ENCODE assay signal across 8 cellular contexts in the genomic region with DNA sequence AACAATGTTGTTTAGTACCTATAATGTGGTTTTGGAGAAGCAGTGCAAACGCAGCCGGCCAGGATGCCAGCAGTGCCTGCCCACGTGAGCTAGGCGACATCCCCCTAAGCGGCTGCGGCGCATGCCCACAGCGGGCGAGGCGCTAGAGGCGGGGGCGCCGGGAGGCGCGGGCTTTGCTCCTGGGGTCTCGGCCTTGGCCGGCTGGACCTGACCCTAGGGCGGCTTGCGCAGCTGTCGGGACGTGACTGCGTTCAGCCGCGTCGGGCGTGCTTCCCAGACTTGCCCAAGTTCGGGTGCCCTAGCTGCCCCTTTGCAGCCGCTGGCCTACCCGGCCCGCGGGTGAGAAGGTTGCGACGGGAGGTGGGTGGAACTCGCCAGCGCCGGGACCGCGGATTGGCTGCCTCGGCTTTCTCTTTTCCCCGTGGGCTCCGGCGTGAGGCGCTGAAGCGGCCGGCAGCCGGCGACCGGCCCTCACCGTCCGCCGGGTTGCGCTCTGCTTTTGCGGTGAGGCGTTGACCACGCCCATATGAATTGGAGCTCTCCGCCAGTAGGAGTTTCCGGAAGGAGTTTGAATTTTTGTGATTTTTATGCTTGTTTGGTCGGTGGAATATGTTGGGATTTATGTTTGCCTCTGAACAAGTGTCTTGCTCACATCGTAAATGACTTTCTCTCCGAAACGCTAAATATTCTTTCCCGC. TPM values are rescaled to one million over a fixed set of nuclear protein-coding genes. Genes with fewer than 3 reads are reported as not detected.
DNase-seq lines count a peak whose midpoint lies in the region; ATAC-seq and TF ChIP-seq lines count a peak whose summit lies in the region.

A gene (plus strand): TSS at position 122 of the 697 bp plus-strand sequence. CDS start 599 bp downstream, outside the sequence.

- H3K27ac ChIP-seq in foreskin keratinocyte = peak within 1 kb of the TSS; percentile 70
- peak within 1 kb of the TSS; percentile 80 for H3K27ac ChIP-seq in subcutaneous abdominal adipose tissue (ENCODE audit: low read depth, low read length)

- H3K4me1 ChIP-seq in HAP-1 = peaks cover 11% of the 10 kb centered on the region; the same call in 1 of the 2 replicates
- H3K4me1 ChIP-seq in foreskin keratinocyte = peaks cover 21% of the 10 kb centered on the region
- H3K4me1 ChIP-seq in neuron (ENCODE audit: insufficient read depth, low read length) = peaks cover 16% of the 10 kb centered on the region
- H3K4me1 ChIP-seq in subcutaneous abdominal adipose tissue (ENCODE audit: control insufficient read depth in 5 of 5, insufficient read depth in 5 of 5, low read length in 5 of 5) = peaks cover 0 to 33% (median 28%) of the 10 kb centered on the region in 5 donors

- in situ Hi-C loops in HAP-1 (cut with MboI; ENCODE audit: low sequenced_read_pairs) = no loop called here

- H2AFZ ChIP-seq in neuron (ENCODE audit: low read depth, low read length) = peak within 1 kb of the TSS; percentile 82

- peak; percentile 90 for ATAC-seq in foreskin keratinocyte

- peak within 1 kb of the TSS; percentile 60 to 89 (median 85) for H3K9ac ChIP-seq in subcutaneous abdominal adipose tissue (ENCODE audit: low read length in 5 of 5)

- peak; percentile 84 for TF ChIP-seq CTCF in foreskin keratinocyte (conservative IDR thresholded peaks at IDR 0.05)

- no peaks in the 10 kb centered on the region for H3K27me3 ChIP-seq in HAP-1 (ENCODE audit: low read depth)
- H3K27me3 ChIP-seq in MG63 = no peaks in the 10 kb centered on the region
- H3K27me3 ChIP-seq in foreskin keratinocyte = no peaks in the 10 kb centered on the region
- no peaks in the 10 kb centered on the region for H3K27me3 ChIP-seq in neuron (ENCODE audit: insufficient read depth, low read length)
- H3K27me3 ChIP-seq in subcutaneous abdominal adipose tissue (ENCODE audit: control insufficient read depth in 5 of 5, insufficient read depth in 4 of 5, low read length in 5 of 5) = no peaks in the 10 kb centered on the region

- H3K9me3 ChIP-seq in HAP-1 (no peaks in the 10 kb centered on the region), MG63 (no peaks in the 10 kb centered on the region), neuron (ENCODE audit: low read length) (no peaks in the 10 kb centered on the region), subcutaneous abdominal adipose tissue (ENCODE audit: control insufficient read depth in 5 of 5, low read length in 5 of 5) (no peaks in the 10 kb centered on the region)

- H3K4me3 ChIP-seq in HAP-1 = peak within 1 kb of the TSS; percentile 53
- peak within 1 kb of the TSS; percentile 61 for H3K4me3 ChIP-seq in MG63
- H3K4me3 ChIP-seq in neuron (ENCODE audit: low read length) = peak within 1 kb of the TSS; percentile 75
- H3K4me3 ChIP-seq in subcutaneous abdominal adipose tissue (ENCODE audit: low read depth in 1 of 5, low read length in 5 of 5) = peak within 1 kb of the TSS; percentile 86 to 96 (median 88)

- no peaks in the 10 kb centered on the region for H3K36me3 ChIP-seq in HAP-1 (replicated peaks)
- H3K36me3 ChIP-seq in MG63 = no peaks in the 10 kb centered on the region
- peaks cover 2% of the 10 kb centered on the region for H3K36me3 ChIP-seq in neuron (ENCODE audit: insufficient read depth, low read length)
- H3K36me3 ChIP-seq in subcutaneous abdominal adipose tissue (ENCODE audit: control insufficient read depth in 5 of 5, insufficient read depth in 5 of 5, low read length in 5 of 5) = peaks cover 0 to 4% (median 0%) of the 10 kb centered on the region in 5 donors

- peak; percentile 96 for DNase-seq in GM03348 (ENCODE audit: low spot score)
- peak; percentile 84 to 88 for DNase-seq in HAP-1 (ENCODE audit: low spot score in 2 of 2)
- DNase-seq in MG63 = peak; percentile 92
- DNase-seq in SIG-M5 treated with dmso at 0.1 percent for 504 hours (lab: John Stamatoyannopoulos, UW; ENCODE audit: unreplicated experiment) = peak; percentile 93
- DNase-seq in activated gamma-delta T cell treated with Interleukin-2 at 50 U/mL for 16 hours = peak; percentile 79
- peak; percentile 69 to 81 for DNase-seq in foreskin keratinocyte

RNA-seq across cellular contexts. Expression of the gene that starts here (rescaled TPM):
- 30.5 and 47.5 TPM in 2 replicates for total RNA-seq in MG63 (2014; rRNA removed; shearing (Covaris generic); ENCODE audit: low replicate concordance)
- total RNA-seq in foreskin keratinocyte = 17.3 and 18.6 TPM in 2 replicates
- 6.5 and 9.5 TPM in 2 replicates for polyA plus RNA-seq in foreskin keratinocyte

Comparison
In these comparisons a context has a peak if more than half of its experiments do, and no peak if none do; other contexts are left out.
1. Peak in every context shown above with its lines: DNase-seq, ATAC-seq, H3K4me3 ChIP-seq and H3K27ac ChIP-seq.